In genomic region chr11:118939948-118940598, GRCh38 we compare ENCODE assay signal across 8 cellular contexts. TPM values are rescaled to one million over a fixed set of nuclear protein-coding genes. Genes with fewer than 3 reads are reported as not detected.
DNase-seq lines count a peak whose midpoint lies in the region; ATAC-seq and TF ChIP-seq lines count a peak whose summit lies in the region.

No MANE protein-coding gene starts in this region.

- peak overlapping the region; percentile 59 for H3K4me3 Mint-ChIP-seq in activated CD8-positive, alpha-beta T cell treated with anti-CD3 and anti-CD28 coated beads for 36 hours

- DNase-seq in activated CD4-positive, alpha-beta T cell treated with anti-CD3 and anti-CD28 coated beads for 4 hours: peak; percentile 21 to 38
- no peak for DNase-seq in activated CD4-positive, alpha-beta T cell treated with anti-CD3 and anti-CD28 coated beads for 1 hour
- peak; percentile 82 for DNase-seq in activated CD8-positive, alpha-beta T cell treated with anti-CD3 and anti-CD28 coated beads for 36 hours
- DNase-seq in stimulated activated naive CD8-positive, alpha-beta T cell treated with anti-CD3 and anti-CD28 coated beads, Interleukin-15, Interleukin-2, amounts not matched to agents 100 U/mL and 50 U/mL, for 24 hours: peak; percentile 76
- DNase-seq in NCI-H1048 (lab: John Stamatoyannopoulos, UW) (no peak), GM19240 (ENCODE audit: insufficient read length, low spot score) (no peak)

- no peak for TF ChIP-seq CTCF in activated CD8-positive, alpha-beta T cell treated with anti-CD3 and anti-CD28 coated beads for 36 hours (IDR thresholded peaks at IDR 0.05)

- intact Hi-C loops in activated CD8-positive, alpha-beta T cell treated with anti-CD3 and anti-CD28 coated beads for 36 hours (cut with micrococcal nuclease): no loop called here

- H3K27me3 Mint-ChIP-seq in activated CD8-positive, alpha-beta T cell treated with anti-CD3 and anti-CD28 coated beads for 36 hours: no peaks in the 10 kb centered on the region

- POLR2A ChIA-PET in activated CD8-positive, alpha-beta T cell treated with anti-CD3 and anti-CD28 coated beads for 36 hours (lab: Charles Lee): interaction anchor here (0.8 to 2.9 kb wide), 8 partner anchors 10 to 331 kb away, joined by 3 to 32 read pairs (median 4); partner anchors contain the start of genes BCL9L, CXCR5 and DDX6

- H3K36me3 Mint-ChIP-seq in activated CD8-positive, alpha-beta T cell treated with anti-CD3 and anti-CD28 coated beads for 36 hours (ENCODE audit: low read depth): no peaks in the 10 kb centered on the region

- peak overlapping the region; percentile 1; the same call in 1 of the 2 replicates for H3K4me3 ChIP-seq in iPS-18c (ENCODE audit: insufficient read depth, low read depth, low read length)

- H3K9me3 ChIP-seq in iPS-18c (ENCODE audit: control insufficient read depth, insufficient read depth, low read length): no peaks in the 10 kb centered on the region

- CTCF ChIA-PET in activated CD8-positive, alpha-beta T cell treated with anti-CD3 and anti-CD28 coated beads for 36 hours (lab: Charles Lee): interaction anchor here (0.7 to 2.9 kb wide), 7 partner anchors 11 to 250 kb away, joined by 3 to 37 read pairs (median 3); partner anchors contain the start of gene HYOU1

- H3K4me1 Mint-ChIP-seq in activated CD8-positive, alpha-beta T cell treated with anti-CD3 and anti-CD28 coated beads for 36 hours (ENCODE audit: low read depth): peaks cover 39% of the 10 kb centered on the region

- ATAC-seq in activated CD8-positive, alpha-beta T cell treated with anti-CD3 and anti-CD28 coated beads for 36 hours: peak; percentile 94
- peak; percentile 85 for ATAC-seq in stimulated activated naive CD8-positive, alpha-beta T cell treated with anti-CD3 and anti-CD28 coated beads, Interleukin-15, Interleukin-2, amounts not matched to agents 100 U/mL and 50 U/mL, for 24 hours
- ATAC-seq in HG03135 (IDR thresholded peaks at IDR 0.05; ENCODE audit: unreplicated experiment): no peak

- H3K27ac Mint-ChIP-seq in activated CD8-positive, alpha-beta T cell treated with anti-CD3 and anti-CD28 coated beads for 36 hours: peak overlapping the region; percentile 83

- no peaks in the 10 kb centered on the region for H3K9me3 Mint-ChIP-seq in activated CD8-positive, alpha-beta T cell treated with anti-CD3 and anti-CD28 coated beads for 36 hours

RNA-seq across cellular contexts. Expression of gene BCL9L, which starts 14.3 kb away (rescaled TPM):
- total RNA-seq in activated CD8-positive, alpha-beta T cell treated with anti-CD3 and anti-CD28 coated beads for 36 hours: 10 to 100 TPM; 35.9 to 38.8 TPM

RNA-seq across cellular contexts. Expression of gene UPK2, which starts 16.0 kb away (rescaled TPM):
- 1 to 10 TPM; 1.5 to 2.2 TPM for total RNA-seq in activated CD8-positive, alpha-beta T cell treated with anti-CD3 and anti-CD28 coated beads for 36 hours

RNA-seq across cellular contexts. Expression of gene FOXR1, which starts 31.5 kb away (rescaled TPM):
- not detected for total RNA-seq in activated CD8-positive, alpha-beta T cell treated with anti-CD3 and anti-CD28 coated beads for 36 hours

RNA-seq across cellular contexts. Expression of gene CXCR5, which starts 56.4 kb away (rescaled TPM):
- total RNA-seq in activated CD8-positive, alpha-beta T cell treated with anti-CD3 and anti-CD28 coated beads for 36 hours: under 1 TPM; 0.60 to 0.92 TPM

RNA-seq across cellular contexts. Expression of gene CENATAC, which starts 57.9 kb away (rescaled TPM):
- total RNA-seq in activated CD8-positive, alpha-beta T cell treated with anti-CD3 and anti-CD28 coated beads for 36 hours: 10 to 100 TPM; 22.0 to 24.1 TPM

Comparison
In these comparisons a context has a peak if more than half of its experiments do, and no peak if none do; other contexts are left out.
1. DNase-seq: peak in activated CD4-positive, alpha-beta T cell treated with anti-CD3 and anti-CD28 coated beads for 4 hours (2 of 2), activated CD8-positive, alpha-beta T cell treated with anti-CD3 and anti-CD28 coated beads for 36 hours (single experiment) and stimulated activated naive CD8-positive, alpha-beta T cell treated with anti-CD3 and anti-CD28 coated beads, Interleukin-15, Interleukin-2, amounts not matched to agents 100 U/mL and 50 U/mL, for 24 hours (single experiment); none in activated CD4-positive, alpha-beta T cell treated with anti-CD3 and anti-CD28 coated beads for 1 hour (single experiment), NCI-H1048 (single experiment) and GM19240 (single experiment).